In genomic region chr6:166313255-166314070, GRCh38 we compare ENCODE assay signal across 9 cellular contexts. TPM values are rescaled to one million over a fixed set of nuclear protein-coding genes. Genes with fewer than 3 reads are reported as not detected.
DNase-seq lines count a peak whose midpoint lies in the region; TF ChIP-seq lines count a peak whose summit lies in the region.
"Had no signal": no experiment of that assay in that cellular context is flagged by ENCODE, and none has a peak within 500 bp of the region (broad histone marks: within the 10 kb centered on the region; RNA-seq: fewer than 3 reads in every experiment).

No MANE protein-coding gene starts in this region.

- H3K4me3 Mint-ChIP-seq in activated CD4-positive, alpha-beta memory T cell treated with anti-CD3 and anti-CD28 coated beads, Interleukin-2, amount 10 ng/mL, durations not matched to agents 7 days and 5 days: no peak overlapping the region

- H3F3A ChIP-seq in neural cell (ENCODE audit: insufficient read depth, low read length, poor library complexity, severe bottlenecking): no peaks in the 10 kb centered on the region

- H3K27me3 ChIP-seq in HAP-1 (ENCODE audit: low read depth) (no peaks in the 10 kb centered on the region), fibroblast of lung (ENCODE audit: control insufficient read depth, insufficient read depth, low read length) (peaks cover 12% of the 10 kb centered on the region), neural cell (ENCODE audit: insufficient read depth, low read depth, low read length) (peaks cover 23% of the 10 kb centered on the region)

- no peaks in the 10 kb centered on the region for H3K79me2 ChIP-seq in fibroblast of lung (ENCODE audit: control insufficient read depth, insufficient read depth, low read length)
- H3K79me2 ChIP-seq in neural cell (replicated peaks; ENCODE audit: insufficient read depth, low read length): no peaks in the 10 kb centered on the region

- TF ChIP-seq CTCF in NB4 (IDR thresholded peaks at IDR 0.05; ENCODE audit: low read depth, low read length): peak; percentile 84
- TF ChIP-seq CTCF in fibroblast of lung (conservative IDR thresholded peaks at IDR 0.05 in 1 of 2, IDR thresholded peaks at IDR 0.05 in 1 of 2; ENCODE audit: low read depth in 1 of 2, low read length in 2 of 2): peak; percentile 72 to 76
- TF ChIP-seq CTCF in neural cell (IDR thresholded peaks at IDR 0.05; ENCODE audit: poor library complexity, severe bottlenecking): peak; percentile 29

- H3K36me3 ChIP-seq in HAP-1 (replicated peaks) (no peaks in the 10 kb centered on the region), fibroblast of lung (ENCODE audit: control insufficient read depth, insufficient read depth, low read length) (no peaks in the 10 kb centered on the region), neural cell (ENCODE audit: insufficient read depth, low read length) (no peaks in the 10 kb centered on the region)

- H2AFZ ChIP-seq in fibroblast of lung (ENCODE audit: low read length) (no peak overlapping the region), neural cell (ENCODE audit: low read depth, low read length) (no peak overlapping the region)

- no peak overlapping the region for H3K4me2 ChIP-seq in fibroblast of lung (ENCODE audit: extremely low read depth, insufficient read depth, low read length)
- H3K4me2 ChIP-seq in neural cell (ENCODE audit: low read length): no peak overlapping the region
- H3K4me2 ChIP-seq: BLaER1 had no signal

- H3K9me3 Mint-ChIP-seq in activated CD4-positive, alpha-beta memory T cell treated with anti-CD3 and anti-CD28 coated beads, Interleukin-2, amount 10 ng/mL, durations not matched to agents 7 days and 5 days: no peaks in the 10 kb centered on the region

- no peaks in the 10 kb centered on the region for H3K9me2 ChIP-seq in neural cell (ENCODE audit: insufficient read depth, low read length)

- no peaks in the 10 kb centered on the region for H4K20me1 ChIP-seq in fibroblast of lung (ENCODE audit: control insufficient read depth, extremely low read depth, insufficient read depth, low read length)
- no peaks in the 10 kb centered on the region for H4K20me1 ChIP-seq in neural cell (ENCODE audit: insufficient read depth)

- in situ Hi-C loops in HAP-1 (cut with MboI; ENCODE audit: low sequenced_read_pairs): no loop called here

- POLR2A ChIA-PET in activated CD4-positive, alpha-beta memory T cell treated with anti-CD3 and anti-CD28 coated beads, Interleukin-2, amount 10 ng/mL, durations not matched to agents 7 days and 5 days (lab: Charles Lee): interaction anchor here (1.0 kb wide), 1 partner anchor 68 kb away, joined by 6 read pairs; no protein-coding TSS in a partner anchor

- H3K9ac ChIP-seq in fibroblast of lung (ENCODE audit: insufficient read depth, low read length) (no peak overlapping the region), neural cell (ENCODE audit: low read length) (no peak overlapping the region)
- H3K9ac ChIP-seq: BLaER1 had no signal

- H3K4me3 ChIP-seq in HAP-1 (no peak overlapping the region), NB4 (ENCODE audit: low read depth, low read length) (no peak overlapping the region), fibroblast of lung (replicated peaks in 1 of 4; ENCODE audit: control extremely low read depth in 1 of 4, insufficient read depth in 1 of 4, low read depth in 3 of 4, low read length in 4 of 4) (no peak overlapping the region), neural cell (ENCODE audit: low read length) (no peak overlapping the region)
- H3K4me3 ChIP-seq: BLaER1 had no signal

- H3K27ac ChIP-seq in fibroblast of lung (ENCODE audit: insufficient read depth, low read length) (no peak overlapping the region), neural cell (ENCODE audit: low read length) (no peak overlapping the region)
- H3K27ac ChIP-seq: BLaER1 had no signal

- DNase-seq in NCI-H1436 (lab: John Stamatoyannopoulos, UW) (peak; percentile 26), NCI-H1436 treated with DMSO at 0.1 percent for 48 hours (lab: John Stamatoyannopoulos, UW) (no peak), HAP-1 (ENCODE audit: low spot score in 2 of 2) (peak; percentile 37 to 63), NB4 (ENCODE audit: low read depth) (peak; percentile 77), fibroblast of lung (ENCODE audit: low read depth in 2 of 2) (peak; percentile 35 to 58), NCI-H510A treated with DMSO at 0.1 percent for 48 hours (lab: John Stamatoyannopoulos, UW) (no peak)
- peak; percentile 58 for DNase-seq in activated CD4-positive, alpha-beta memory T cell treated with anti-CD3 and anti-CD28 coated beads, Interleukin-2, amount 10 ng/mL, durations not matched to agents 7 days and 5 days

- no peak overlapping the region for H3K27ac Mint-ChIP-seq in activated CD4-positive, alpha-beta memory T cell treated with anti-CD3 and anti-CD28 coated beads, Interleukin-2, amount 10 ng/mL, durations not matched to agents 7 days and 5 days

- no peak for TF ChIP-seq POLR2A in NB4 (IDR thresholded peaks at IDR 0.05; ENCODE audit: extremely low read depth, insufficient read length)

- H3K4me1 ChIP-seq in HAP-1: no peaks in the 10 kb centered on the region
- H3K4me1 ChIP-seq in fibroblast of lung (ENCODE audit: control insufficient read depth, extremely low read depth, insufficient read depth, low read length): no peaks in the 10 kb centered on the region

- peaks cover 21% of the 10 kb centered on the region for H3K27me3 Mint-ChIP-seq in activated CD4-positive, alpha-beta memory T cell treated with anti-CD3 and anti-CD28 coated beads, Interleukin-2, amount 10 ng/mL, durations not matched to agents 7 days and 5 days

- H3K36me3 Mint-ChIP-seq in activated CD4-positive, alpha-beta memory T cell treated with anti-CD3 and anti-CD28 coated beads, Interleukin-2, amount 10 ng/mL, durations not matched to agents 7 days and 5 days (ENCODE audit: low read depth): no peaks in the 10 kb centered on the region

- H3K9me3 ChIP-seq in HAP-1: no peaks in the 10 kb centered on the region
- no peaks in the 10 kb centered on the region for H3K9me3 ChIP-seq in fibroblast of lung (ENCODE audit: control insufficient read depth, insufficient read depth, low read depth, low read length)
- H3K9me3 ChIP-seq in neural cell (ENCODE audit: low read length): no peaks in the 10 kb centered on the region
- H3K9me3 ChIP-seq: BLaER1 had no signal

- CTCF ChIA-PET in activated CD4-positive, alpha-beta memory T cell treated with anti-CD3 and anti-CD28 coated beads, Interleukin-2, amount 10 ng/mL, durations not matched to agents 7 days and 5 days (lab: Charles Lee): interaction anchor here (0.6 to 5.1 kb wide), 20 partner anchors 8 to 93 kb away, joined by 3 to 69 read pairs (median 4); no protein-coding TSS in a partner anchor

- peaks cover 3% of the 10 kb centered on the region for H3K4me1 Mint-ChIP-seq in activated CD4-positive, alpha-beta memory T cell treated with anti-CD3 and anti-CD28 coated beads, Interleukin-2, amount 10 ng/mL, durations not matched to agents 7 days and 5 days

- no peak for TF ChIP-seq RAD21 in neural cell (conservative IDR thresholded peaks at IDR 0.05)

- no peak for TF ChIP-seq EP300 in neural cell (conservative IDR thresholded peaks at IDR 0.05; ENCODE audit: poor library complexity, severe bottlenecking)

TF ChIP-seq in neural cell, 6 proteins besides CTCF, POLR2A, EP300 and RAD21:
- TF ChIP-seq SMC3 (conservative IDR thresholded peaks at IDR 0.05; ENCODE audit: poor library complexity) (no peak), EZH2 (IDR thresholded peaks at IDR 0.05; ENCODE audit: borderline replicate concordance, insufficient read depth, low read length, poor library complexity, severe bottlenecking) (no peak), MXI1 (conservative IDR thresholded peaks at IDR 0.05; ENCODE audit: poor library complexity, severe bottlenecking) (no peak), POLR2AphosphoS5 (IDR thresholded peaks at IDR 0.05) (no peak), TAF1 (IDR thresholded peaks at IDR 0.05; ENCODE audit: low read depth) (no peak)
- TF ChIP-seq, protein P1, sequence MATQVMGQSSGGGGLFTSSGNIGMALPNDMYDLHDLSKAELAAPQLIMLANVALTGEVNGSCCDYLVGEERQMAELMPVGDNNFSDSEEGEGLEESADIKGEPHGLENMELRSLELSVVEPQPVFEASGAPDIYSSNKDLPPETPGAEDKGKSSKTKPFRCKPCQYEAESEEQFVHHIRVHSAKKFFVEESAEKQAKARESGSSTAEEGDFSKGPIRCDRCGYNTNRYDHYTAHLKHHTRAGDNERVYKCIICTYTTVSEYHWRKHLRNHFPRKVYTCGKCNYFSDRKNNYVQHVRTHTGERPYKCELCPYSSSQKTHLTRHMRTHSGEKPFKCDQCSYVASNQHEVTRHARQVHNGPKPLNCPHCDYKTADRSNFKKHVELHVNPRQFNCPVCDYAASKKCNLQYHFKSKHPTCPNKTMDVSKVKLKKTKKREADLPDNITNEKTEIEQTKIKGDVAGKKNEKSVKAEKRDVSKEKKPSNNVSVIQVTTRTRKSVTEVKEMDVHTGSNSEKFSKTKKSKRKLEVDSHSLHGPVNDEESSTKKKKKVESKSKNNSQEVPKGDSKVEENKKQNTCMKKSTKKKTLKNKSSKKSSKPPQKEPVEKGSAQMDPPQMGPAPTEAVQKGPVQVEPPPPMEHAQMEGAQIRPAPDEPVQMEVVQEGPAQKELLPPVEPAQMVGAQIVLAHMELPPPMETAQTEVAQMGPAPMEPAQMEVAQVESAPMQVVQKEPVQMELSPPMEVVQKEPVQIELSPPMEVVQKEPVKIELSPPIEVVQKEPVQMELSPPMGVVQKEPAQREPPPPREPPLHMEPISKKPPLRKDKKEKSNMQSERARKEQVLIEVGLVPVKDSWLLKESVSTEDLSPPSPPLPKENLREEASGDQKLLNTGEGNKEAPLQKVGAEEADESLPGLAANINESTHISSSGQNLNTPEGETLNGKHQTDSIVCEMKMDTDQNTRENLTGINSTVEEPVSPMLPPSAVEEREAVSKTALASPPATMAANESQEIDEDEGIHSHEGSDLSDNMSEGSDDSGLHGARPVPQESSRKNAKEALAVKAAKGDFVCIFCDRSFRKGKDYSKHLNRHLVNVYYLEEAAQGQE (IDR thresholded peaks at IDR 0.05; ENCODE audit: borderline replicate concordance): no peak
TF ChIP-seq in neural cell: peak in this region for 0.

RNA-seq across cellular contexts. Expression of gene PRR18, which starts 5.3 kb away (rescaled TPM):
- not detected for total RNA-seq in activated CD4-positive, alpha-beta memory T cell treated with anti-CD3 and anti-CD28 coated beads, Interleukin-2, amount 10 ng/mL, durations not matched to agents 7 days and 5 days
- not detected in 2 replicates for total RNA-seq in fibroblast of lung
- 0.01 TPM in 1 of 2 replicates, not detected in the other for polyA plus RNA-seq in fibroblast of lung
- not detected in 2 replicates for polyA plus RNA-seq in fibroblast of lung (2012)
- polyA minus RNA-seq in fibroblast of lung (ENCODE audit: low replicate concordance): not detected in 2 replicates
- polyA plus RNA-seq in neural cell: not detected in 2 replicates
- 0.35 TPM in 1 of 2 replicates, not detected in the other for polyA minus RNA-seq in neural cell

RNA-seq across cellular contexts. Expression of gene SFT2D1, which starts 28.9 kb away (rescaled TPM):
- total RNA-seq in activated CD4-positive, alpha-beta memory T cell treated with anti-CD3 and anti-CD28 coated beads, Interleukin-2, amount 10 ng/mL, durations not matched to agents 7 days and 5 days: 10 to 100 TPM; 70.0 to 72.0 TPM
- total RNA-seq in fibroblast of lung: 34.2 and 34.8 TPM in 2 replicates
- polyA plus RNA-seq in fibroblast of lung (66.9 and 86.0 TPM in 2 replicates), neural cell (78.5 and 81.7 TPM in 2 replicates)
- polyA plus RNA-seq in fibroblast of lung (2012): 42.2 and 42.3 TPM in 2 replicates
- polyA minus RNA-seq in fibroblast of lung (ENCODE audit: low replicate concordance) (8.3 and 10.8 TPM in 2 replicates), neural cell (19.7 and 26.8 TPM in 2 replicates)

Comparison
In these comparisons a context has a peak if more than half of its experiments do, and no peak if none do; other contexts are left out.
1. DNase-seq: peak in NCI-H1436 (single experiment), HAP-1 (2 of 2), NB4 (single experiment), activated CD4-positive, alpha-beta memory T cell treated with anti-CD3 and anti-CD28 coated beads, Interleukin-2, amount 10 ng/mL, durations not matched to agents 7 days and 5 days (single experiment) and fibroblast of lung (2 of 2); none in NCI-H1436 treated with DMSO at 0.1 percent for 48 hours (single experiment) and NCI-H510A treated with DMSO at 0.1 percent for 48 hours (single experiment).
2. CTCF ChIP-seq: peak in every context shown above with its lines; median percentile 84 in NB4; 74 in fibroblast of lung; 29 in neural cell.